In genomic region chr6:79670789-79671188, GRCh38 we compare ENCODE assay signal across 9 cellular contexts. TPM values are rescaled to one million over a fixed set of nuclear protein-coding genes. Genes with fewer than 3 reads are reported as not detected.
A peak's percentile ranks its signal among the peaks of the same experiment; 100 is the strongest.
DNase-seq lines count a peak whose midpoint lies in the region; ATAC-seq, FAIRE-seq and TF ChIP-seq lines count a peak whose summit lies in the region.
"Had no signal": no experiment of that assay in that cellular context is flagged by ENCODE, and none has a peak within 500 bp of the region (broad histone marks: within the 10 kb centered on the region; RNA-seq: fewer than 3 reads in every experiment).

No MANE protein-coding gene starts in this region.

- H3K36me3 ChIP-seq in left ventricle myocardium inferior, result peaks cover 16% of the 10 kb centered on the region
- peaks cover 2 to 6% of the 10 kb centered on the region in 2 donors for H3K36me3 ChIP-seq in kidney (ENCODE audit: control insufficient read depth in 1 of 2, insufficient read depth in 2 of 2, low read length in 2 of 2)
- no peaks in the 10 kb centered on the region for H3K36me3 ChIP-seq in upper lobe of right lung
- H3K36me3 ChIP-seq: cardiac muscle cell had no signal

- FAIRE-seq in kidney (lab: Jason Lieb, UNC), result no peak

- H3K9me3 ChIP-seq in left ventricle myocardium inferior (replicated peaks) (peaks cover 11% of the 10 kb centered on the region), kidney (ENCODE audit: control insufficient read depth in 1 of 2, low read length in 2 of 2) (no peaks in the 10 kb centered on the region), upper lobe of right lung (no peaks in the 10 kb centered on the region)

- H3K27ac ChIP-seq in left ventricle myocardium inferior (replicated peaks), result peak overlapping the region; percentile 75
- H3K27ac ChIP-seq in VCaP, result peak overlapping the region; percentile 69
- peak overlapping the region; percentile 7 to 30 for H3K27ac ChIP-seq in kidney (ENCODE audit: low read depth in 2 of 2, low read length in 2 of 2)
- peak overlapping the region; percentile 65 for H3K27ac ChIP-seq in upper lobe of right lung
- H3K27ac ChIP-seq: cardiac muscle cell had no signal

- H3K9ac ChIP-seq in kidney (ENCODE audit: low read length in 2 of 2), result no peak overlapping the region

- TF ChIP-seq CTCF in left ventricle myocardium inferior (IDR thresholded peaks at IDR 0.05; ENCODE audit: borderline replicate concordance) (no peak), VCaP (conservative IDR thresholded peaks at IDR 0.05) (no peak), kidney (IDR thresholded peaks at IDR 0.05; ENCODE audit: borderline replicate concordance, extremely low read depth, insufficient read depth) (no peak), upper lobe of right lung (IDR thresholded peaks at IDR 0.05) (no peak), foreskin fibroblast (IDR thresholded peaks at IDR 0.05; ENCODE audit: low read depth, low read length) (no peak)

- DNase-seq in left ventricle myocardium inferior (no peak), cardiac septum (ENCODE audit: low spot score) (no peak), kidney (no peak), upper lobe of right lung (no peak), foreskin fibroblast (no peak)
- no peak for DNase-seq in stimulated activated CD4-positive, alpha-beta T cell treated with anti-CD3 and anti-CD28 coated beads, Interleukin-1b, Interleukin-23, amount 100 ng/mL, for 48 hours

- H3K27me3 ChIP-seq in left ventricle myocardium inferior (ENCODE audit: low read depth) (no peaks in the 10 kb centered on the region), upper lobe of right lung (no peaks in the 10 kb centered on the region)
- H3K27me3 ChIP-seq: cardiac muscle cell had no signal

- ATAC-seq in upper lobe of right lung (no peak), HG03039 (IDR thresholded peaks at IDR 0.05; ENCODE audit: unreplicated experiment) (no peak)

- intact Hi-C loops in left ventricle myocardium inferior (cut with micrococcal nuclease) (loop anchor here (2.0 kb wide), 1 partner anchor 40 kb away; the partner anchor contains the start of gene SH3BGRL2), cardiac septum (cut with DNase I) (no loop called here), kidney (cut with DNase I) (no loop called here), upper lobe of right lung (cut with DNase I) (no loop called here)

- H3K4me3 ChIP-seq in left ventricle myocardium inferior (no peak overlapping the region), kidney (ENCODE audit: low read length in 2 of 2) (no peak overlapping the region), upper lobe of right lung (no peak overlapping the region), foreskin fibroblast (ENCODE audit: low read depth in 1 of 2, low read length in 2 of 2) (no peak overlapping the region)
- H3K4me3 ChIP-seq: cardiac muscle cell had no signal

- H3K4me1 ChIP-seq in left ventricle myocardium inferior, result peaks cover 54% of the 10 kb centered on the region
- no peaks in the 10 kb centered on the region for H3K4me1 ChIP-seq in kidney (ENCODE audit: control insufficient read depth in 1 of 2, insufficient read depth in 1 of 2, low read depth in 1 of 2, low read length in 2 of 2)
- peaks cover 18% of the 10 kb centered on the region for H3K4me1 ChIP-seq in upper lobe of right lung

RNA-seq across cellular contexts. Expression of gene SH3BGRL2, which starts 39.7 kb away (rescaled TPM):
- total RNA-seq in left ventricle myocardium inferior, result 5.8 TPM
- 5.8 TPM for total RNA-seq in cardiac septum
- 14.6 TPM for total RNA-seq in kidney
- 18.6 TPM for polyA plus RNA-seq in kidney (ENCODE audit: insufficient read depth, low read depth, low replicate concordance)
- 33.9 TPM for total RNA-seq in upper lobe of right lung

Comparison
In these comparisons a context has a peak if more than half of its experiments do, and no peak if none do; other contexts are left out.
1. H3K27ac ChIP-seq: peak in every context shown above with its lines; median percentile 75 in left ventricle myocardium inferior; 69 in VCaP; 65 in upper lobe of right lung; 18 in kidney.